In genomic region chr16:73176577-73177013, GRCh38 we compare ENCODE assay signal across 10 cellular contexts.
DNase-seq lines count a peak whose midpoint lies in the region; ATAC-seq, FAIRE-seq and TF ChIP-seq lines count a peak whose summit lies in the region.
"Had no signal": no experiment of that assay in that cellular context is flagged by ENCODE, and none has a peak within 500 bp of the region (broad histone marks: within the 10 kb centered on the region; RNA-seq: fewer than 3 reads in every experiment).

No MANE protein-coding gene starts in this region.

- H4K20me1 ChIP-seq in mammary epithelial cell (ENCODE audit: insufficient read depth, low read length) (no peaks in the 10 kb centered on the region), HepG2 (ENCODE audit: insufficient read depth, low read length) (no peaks in the 10 kb centered on the region)

- no peaks in the 10 kb centered on the region for H3K79me2 ChIP-seq in mammary epithelial cell (ENCODE audit: insufficient read depth, low read length)
- H3K79me2 ChIP-seq in HepG2 (ENCODE audit: insufficient read depth, low read length): no peaks in the 10 kb centered on the region

- no peak overlapping the region for H2AFZ ChIP-seq in mammary epithelial cell (ENCODE audit: low read depth, low read length)
- H2AFZ ChIP-seq in HepG2 (ENCODE audit: low read length): no peak overlapping the region

- dilution Hi-C loops in mammary epithelial cell (cut with HindIII; ENCODE audit: low sequenced_read_pairs): no loop called here

- no peak overlapping the region for H3K9ac ChIP-seq in mammary epithelial cell (ENCODE audit: insufficient read depth, low read length)
- H3K9ac ChIP-seq in HepG2 (ENCODE audit: insufficient read depth, low read depth, low read length): no peak overlapping the region

- peak; percentile 41; the same call in 1 of the 3 replicates for ATAC-seq in HepG2
- no peak for ATAC-seq in HG02610 (IDR thresholded peaks at IDR 0.05; ENCODE audit: unreplicated experiment)
- ATAC-seq in GM18520 (IDR thresholded peaks at IDR 0.05; ENCODE audit: unreplicated experiment): no peak

- H3K27me3 ChIP-seq in mammary epithelial cell (ENCODE audit: insufficient read depth, low read length) (no peaks in the 10 kb centered on the region), HepG2 (ENCODE audit: control insufficient read depth in 1 of 2, insufficient read depth in 2 of 2, low read length in 2 of 2) (peaks cover 0 to 6% of the 10 kb centered on the region in 2 experiments; a peak in 1 of 5 replicates)

- WGBS in mammary epithelial cell (ENCODE audit: low coverage, missing lambda C conversion rate): 44% methylated on average over 2 of the region's 2 CpGs
- 50% methylated on average over 2 of the region's 2 CpGs for WGBS in HepG2 (ENCODE audit: low lambda C conversion rate)

- no peak for TF ChIP-seq RAD21 in HepG2 (CRISPR knock-in tag; IDR thresholded peaks at IDR 0.05)

- POLR2A ChIA-PET in HepG2 (lab: Yijun Ruan, JAX): no interaction called here

- in situ Hi-C loops in mammary epithelial cell (cut with MboI; ENCODE audit: low sequenced_read_pairs in 2 of 2) (loop anchor here (10.0 to 25.0 kb wide), 3 partner anchors 112 to 939 kb away; no protein-coding TSS in a partner anchor), HepG2 (cut with HindIII; ENCODE audit: extremely low pct_ligation_motif_present, low pct_unique_long_range_greater_than_20kb) (loop anchor here (10.0 to 25.0 kb wide), 2 partner anchors 112 to 664 kb away; no protein-coding TSS in a partner anchor), GM13977 (cut with MboI; ENCODE audit: low pct_unique_long_range_greater_than_20kb, low sequenced_read_pairs, unreplicated experiment) (loop anchor here (25.0 kb wide), 2 partner anchors 339 to 689 kb away; no protein-coding TSS in a partner anchor)

- CTCF ChIA-PET in mammary epithelial cell (lab: Charles Lee; ENCODE audit: low non-redundant PET) (interaction anchor here (0.5 to 1.2 kb wide), 7 partner anchors 81 to 453 kb away, joined by 3 to 19 read pairs (median 8); no protein-coding TSS in a partner anchor), HepG2 (lab: Yijun Ruan, JAX; ENCODE audit: low intra/inter-chr PET ratio, low total read pairs) (interaction anchor here (1.1 kb wide), 1 partner anchor 344 kb away, joined by 3 read pairs; no protein-coding TSS in a partner anchor)

- peak; percentile 52 for FAIRE-seq in HTR-8/SVneo (lab: Jason Lieb, UNC)
- FAIRE-seq in HepG2 (lab: Jason Lieb, UNC): peak; percentile 15
- FAIRE-seq: G401.6 had no signal

- no TSS peak for BruUV-seq in mammary epithelial cell (replicated peaks; lab: Mats Ljungman, UMichigan)
- no TSS peak for BruUV-seq in HepG2 (replicated peaks; lab: Mats Ljungman, UMichigan)

- TF ChIP-seq CTCF in mammary epithelial cell (conservative IDR thresholded peaks at IDR 0.05 in 1 of 2, IDR thresholded peaks at IDR 0.05 in 1 of 2; ENCODE audit: extremely low read depth in 1 of 2, insufficient read depth in 1 of 2, low read depth in 1 of 2, low read length in 2 of 2) (peak; percentile 51 to 63), HepG2 (CRISPR knock-in tag; IDR thresholded peaks at IDR 0.05) (peak; percentile 44), GM13977 (IDR thresholded peaks at IDR 0.05; ENCODE audit: extremely low read depth, insufficient read depth, missing control alignments) (no peak)

- H3K27ac ChIP-seq in mammary epithelial cell (ENCODE audit: insufficient read depth, low read depth, low read length) (no peak overlapping the region), HepG2 (ENCODE audit: extremely low read length, insufficient read depth, low read length) (no peak overlapping the region)
- H3K27ac ChIP-seq: SJSA1 had no signal

- TF ChIP-seq EP300 in HepG2 (IDR thresholded peaks at IDR 0.05; ENCODE audit: low read depth in 2 of 2, low read length in 2 of 2) (no peak), HepG2 (CRISPR knock-in tag; IDR thresholded peaks at IDR 0.05; ENCODE audit: borderline replicate concordance) (no peak)

- H3K9me3 ChIP-seq in mammary epithelial cell (replicated peaks; ENCODE audit: insufficient read depth, low read length) (no peaks in the 10 kb centered on the region), HepG2 (ENCODE audit: low read length) (no peaks in the 10 kb centered on the region)
- H3K9me3 ChIP-seq: SJSA1 had no signal

- no peaks in the 10 kb centered on the region for H3K36me3 ChIP-seq in mammary epithelial cell (ENCODE audit: insufficient read depth, low read length)
- H3K36me3 ChIP-seq in HepG2 (replicated peaks in 1 of 2; ENCODE audit: control insufficient read depth in 1 of 2, insufficient read depth in 2 of 2, low read length in 2 of 2): no peaks in the 10 kb centered on the region
- H3K36me3 ChIP-seq: SJSA1 had no signal

- no peak for TF ChIP-seq POLR2A in HepG2 (IDR thresholded peaks at IDR 0.05; ENCODE audit: insufficient read depth in 1 of 2, low read depth in 2 of 2, low read length in 2 of 2)

- intact Hi-C loops in mammary epithelial cell (cut with micrococcal nuclease): loop anchor here (1.0 to 10.0 kb wide), 4 partner anchors 112 to 202 kb away; no protein-coding TSS in a partner anchor
- intact Hi-C loops in HepG2 (cut with micrococcal nuclease; ENCODE audit: unreplicated experiment): no loop called here

- DNase-seq in AG08396 (ENCODE audit: low spot score): peak; percentile 64
- DNase-seq in HTR-8/SVneo (ENCODE audit: insufficient read length, low spot score): peak; percentile 41
- peak; percentile 89 for DNase-seq in mammary epithelial cell
- DNase-seq in HepG2 (ENCODE audit: low spot score): peak; percentile 20
- DNase-seq in NCI-H446 (lab: John Stamatoyannopoulos, UW): no peak
- no peak for DNase-seq in GM13977 (ENCODE audit: low spot score)

- no peak overlapping the region for H3K4me2 ChIP-seq in mammary epithelial cell (ENCODE audit: insufficient read depth, low read depth, low read length)
- H3K4me2 ChIP-seq in HepG2 (ENCODE audit: low read depth, low read length): no peak overlapping the region

- H3K4me1 ChIP-seq in mammary epithelial cell (ENCODE audit: insufficient read depth, low read length): no peaks in the 10 kb centered on the region
- peaks cover 7% of the 10 kb centered on the region; the same call in 1 of the 2 replicates for H3K4me1 ChIP-seq in HepG2 (ENCODE audit: insufficient read depth, low read length)

- no peak overlapping the region for H3K4me3 ChIP-seq in mammary epithelial cell (replicated peaks in 1 of 3; ENCODE audit: insufficient read depth in 1 of 3, low read depth in 2 of 3, low read length in 3 of 3)
- H3K4me3 ChIP-seq in HepG2 (replicated peaks in 1 of 3; ENCODE audit: insufficient read depth in 1 of 3, low read depth in 2 of 3, low read length in 3 of 3): no peak overlapping the region
- H3K4me3 ChIP-seq: SJSA1 had no signal

TF ChIP-seq in HepG2, 621 proteins besides CTCF, POLR2A, EP300 and RAD21:
- no peak for TF ChIP-seq ZNF83 (CRISPR knock-in tag; IDR thresholded peaks at IDR 0.05; ENCODE audit: borderline replicate concordance)
- peak; percentile 50 for TF ChIP-seq STAG1 (CRISPR knock-in tag; IDR thresholded peaks at IDR 0.05)
- TF ChIP-seq TEAD3 (CRISPR knock-in tag; optimal IDR thresholded peaks at IDR 0.05; ENCODE audit: borderline replicate concordance): peak; percentile 99
- peak; percentile 54; the same call in 1 of the 2 replicates for TF ChIP-seq MAFF (IDR thresholded peaks at IDR 0.05; ENCODE audit: low read depth, low read length)
- TF ChIP-seq SMC3 (IDR thresholded peaks at IDR 0.05; ENCODE audit: low read length): 0 out of 2 replicates have a peak, but pooled peaks have one; percentile 20
- TF ChIP-seq TGIF2 (CRISPR knock-in tag; IDR thresholded peaks at IDR 0.05): no peak
- peak; percentile 50 to 60 for TF ChIP-seq MAFK (conservative IDR thresholded peaks at IDR 0.05 in 1 of 2, IDR thresholded peaks at IDR 0.05 in 1 of 2; ENCODE audit: low read length in 2 of 2)
- no peak for TF ChIP-seq KAT2B (IDR thresholded peaks at IDR 0.05; ENCODE audit: borderline replicate concordance, low read depth, low read length)
- no peak for TF ChIP-seq POLR2AphosphoS2 (IDR thresholded peaks at IDR 0.05; ENCODE audit: low read depth, low read length)

Comparison
In these comparisons a context has a peak if more than half of its experiments do, and no peak if none do; other contexts are left out.
1. DNase-seq: peak in AG08396 (single experiment), HTR-8/SVneo (single experiment), mammary epithelial cell (single experiment) and HepG2 (single experiment); none in NCI-H446 (0 of 2) and GM13977 (single experiment).